ENCODE assay signal across 8 cellular contexts in the genomic region with DNA sequence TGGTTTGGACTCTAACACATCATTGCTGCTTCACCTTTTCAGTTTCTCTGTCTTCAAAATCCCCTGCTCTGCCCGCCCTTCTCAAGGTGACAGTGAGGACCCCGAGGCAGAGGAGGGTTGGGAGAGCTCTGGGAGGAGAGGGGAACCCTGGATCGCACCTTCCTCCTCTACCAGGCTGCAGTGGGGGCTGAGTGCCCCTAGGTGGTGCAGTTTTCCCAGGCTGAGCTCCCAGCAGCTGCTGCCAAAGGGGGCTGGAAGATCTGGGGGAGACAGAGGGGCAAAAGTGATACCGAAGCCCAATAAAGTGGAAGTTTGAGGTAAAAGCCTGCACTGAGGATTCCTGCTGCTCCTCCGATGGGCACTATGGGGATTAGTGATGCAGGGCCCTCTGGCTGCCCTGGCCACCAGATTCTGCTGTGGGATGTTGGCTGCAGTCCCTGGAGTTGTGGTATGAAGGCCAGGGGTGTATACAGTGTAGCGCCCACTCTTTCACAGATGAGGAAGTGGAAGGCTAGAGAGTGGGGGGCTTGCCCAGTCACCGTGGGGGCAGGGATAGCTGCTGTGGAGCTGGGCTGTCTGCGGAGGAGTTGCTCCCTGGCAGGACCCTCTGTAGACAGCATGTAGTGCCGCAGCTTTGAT. TPM values are rescaled to one million over a fixed set of nuclear protein-coding genes. Genes with fewer than 3 reads are reported as not detected.
DNase-seq lines count a peak whose midpoint lies in the region; ATAC-seq, FAIRE-seq and TF ChIP-seq lines count a peak whose summit lies in the region.

No MANE protein-coding gene starts in this region.

- H3K4me3 ChIP-seq in HL-60 (replicated peaks; ENCODE audit: insufficient read depth, low read length) (no peak overlapping the region), dorsolateral prefrontal cortex (no peak overlapping the region), vagina (no peak overlapping the region)
- H3K4me3 ChIP-seq in effector memory CD4-positive, alpha-beta T cell (ENCODE audit: insufficient read depth, low read depth, low read length, poor library complexity, severe bottlenecking): no peak overlapping the region

- no peak for TF ChIP-seq POLR2A in vagina (IDR thresholded peaks at IDR 0.05)

- intact Hi-C loops in dorsolateral prefrontal cortex (cut with DNase I) (loop anchor here (5.0 kb wide), 1 partner anchor 135 kb away; no protein-coding TSS in a partner anchor), vagina (cut with DNase I) (loop anchor here (5.0 kb wide), 1 partner anchor 135 kb away; no protein-coding TSS in a partner anchor)

- no peaks in the 10 kb centered on the region for H3K9me3 ChIP-seq in vagina
- H3K9me3 ChIP-seq in effector memory CD4-positive, alpha-beta T cell (ENCODE audit: control insufficient read depth, low read length): no peaks in the 10 kb centered on the region

- H3K4me1 ChIP-seq in vagina: no peaks in the 10 kb centered on the region
- no peaks in the 10 kb centered on the region for H3K4me1 ChIP-seq in effector memory CD4-positive, alpha-beta T cell (ENCODE audit: control insufficient read depth, insufficient read depth, low read length, poor library complexity, severe bottlenecking)

- peak; percentile 90 for TF ChIP-seq CTCF in D721Med (IDR thresholded peaks at IDR 0.05; ENCODE audit: insufficient read depth, missing control alignments)
- peak; percentile 72 for TF ChIP-seq CTCF in HL-60 (IDR thresholded peaks at IDR 0.05; ENCODE audit: insufficient read depth, low read length)
- TF ChIP-seq CTCF in dorsolateral prefrontal cortex (IDR thresholded peaks at IDR 0.05 in 54 of 56, conservative IDR thresholded peaks at IDR 0.05 in 2 of 56; ENCODE audit: low read depth in 1 of 56, partially characterized antibody in 56 of 56): peak; percentile 29 to 85 (median 73)
- peak in 2 of 3 experiments; percentile 51 to 59 for TF ChIP-seq CTCF in vagina (IDR thresholded peaks at IDR 0.05)

- H3K27me3 ChIP-seq in HL-60 (ENCODE audit: insufficient read depth, poor library complexity, severe bottlenecking) (no peaks in the 10 kb centered on the region), dorsolateral prefrontal cortex (peaks cover 0 to 11% (median 0%) of the 10 kb centered on the region in 45 donors), vagina (no peaks in the 10 kb centered on the region)
- H3K27me3 ChIP-seq in effector memory CD4-positive, alpha-beta T cell (replicated peaks; ENCODE audit: control insufficient read depth, insufficient read depth, low read length, poor library complexity, severe bottlenecking): peaks cover 6% of the 10 kb centered on the region

- no peaks in the 10 kb centered on the region for H3K36me3 ChIP-seq in vagina
- no peaks in the 10 kb centered on the region for H3K36me3 ChIP-seq in effector memory CD4-positive, alpha-beta T cell (ENCODE audit: control insufficient read depth, insufficient read depth, low read length)

- no peak for FAIRE-seq in D721Med (lab: Jason Lieb, UNC)

- no peak for ATAC-seq in GM21390 (IDR thresholded peaks at IDR 0.05; ENCODE audit: unreplicated experiment)

- H3K27ac ChIP-seq in HL-60 (replicated peaks): no peak overlapping the region
- H3K27ac ChIP-seq in dorsolateral prefrontal cortex: no peak overlapping the region
- no peak overlapping the region for H3K27ac ChIP-seq in vagina
- no peak overlapping the region for H3K27ac ChIP-seq in effector memory CD4-positive, alpha-beta T cell (ENCODE audit: insufficient read depth, low read length, poor library complexity, severe bottlenecking)

- DNase-seq in D721Med (ENCODE audit: insufficient read length, low spot score): peak; percentile 51
- peak in 1 of 2 experiments; percentile 33 for DNase-seq in HL-60 (ENCODE audit: low read depth in 1 of 2, low spot score in 1 of 2)
- peak; percentile 18 for DNase-seq in SW480 (ENCODE audit: low spot score)
- peak in 7 of 10 donors; percentile 20 to 64 (median 37) for DNase-seq in dorsolateral prefrontal cortex
- DNase-seq in midbrain (lab: John Stamatoyannopoulos, UW): peak; percentile 28
- no peak for DNase-seq in vagina (ENCODE audit: extremely low spot score in 2 of 2)
- no peak for DNase-seq in effector memory CD4-positive, alpha-beta T cell

RNA-seq across cellular contexts. Expression of gene SCMH1, which starts 40.7 kb away (rescaled TPM):
- total RNA-seq in dorsolateral prefrontal cortex: 10 to 100 TPM; 20.0 to 48.3 (median 33.2) TPM
- 35.1 TPM for total RNA-seq in vagina

Comparison
In these comparisons a context has a peak if more than half of its experiments do, and no peak if none do; other contexts are left out.
1. DNase-seq: peak in D721Med (single experiment), SW480 (single experiment), dorsolateral prefrontal cortex (7 of 10) and midbrain (single experiment); none in vagina (0 of 2) and effector memory CD4-positive, alpha-beta T cell (0 of 3).
2. Peak in every context shown above with its lines, with median percentiles within 50 percentile points of each other: CTCF ChIP-seq.